1 cellular context compared by ENCODE assay signal in genomic region chr11:58926251-58926650, GRCh38.
TF ChIP-seq lines count a peak whose summit lies in the region.

No MANE protein-coding gene starts in this region.

TF ChIP-seq in HepG2, 621 proteins besides CTCF, POLR2A, EP300 and RAD21 (continued from another document and continues in another):
- TF ChIP-seq ZBTB44 (CRISPR knock-in tag; IDR thresholded peaks at IDR 0.05) (no peak), WIZ (CRISPR knock-in tag; IDR thresholded peaks at IDR 0.05) (no peak), ZNF263 (CRISPR knock-in tag; IDR thresholded peaks at IDR 0.05) (no peak), HNRNPL (IDR thresholded peaks at IDR 0.05; ENCODE audit: low read depth, low read length) (no peak), ZNF234 (CRISPR knock-in tag; conservative IDR thresholded peaks at IDR 0.05) (no peak), TAF15 (IDR thresholded peaks at IDR 0.05; ENCODE audit: low read depth, low read length, poor library complexity, severe bottlenecking) (no peak), ZBTB38 (CRISPR knock-in tag; IDR thresholded peaks at IDR 0.05) (no peak), ZNF318 (CRISPR knock-in tag; IDR thresholded peaks at IDR 0.05) (no peak), ZFP41 (CRISPR knock-in tag; IDR thresholded peaks at IDR 0.05; ENCODE audit: borderline replicate concordance) (no peak), NFE2L2 (IDR thresholded peaks at IDR 0.05; ENCODE audit: low read length) (no peak), JARID2 (CRISPR knock-in tag; IDR thresholded peaks at IDR 0.05; ENCODE audit: insufficient replicate concordance) (no peak), MIXL1 (CRISPR knock-in tag; IDR thresholded peaks at IDR 0.05) (peak; percentile 99), KLF11 (CRISPR knock-in tag; IDR thresholded peaks at IDR 0.05) (no peak), BCL6 (CRISPR knock-in tag; IDR thresholded peaks at IDR 0.05) (peak; percentile 37; the same call in 1 of the 2 replicates), TCF7 (IDR thresholded peaks at IDR 0.05; ENCODE audit: low read depth) (peak; percentile 88), HOXA7 (CRISPR knock-in tag; IDR thresholded peaks at IDR 0.05) (no peak), TARDBP (CRISPR knock-in tag; IDR thresholded peaks at IDR 0.05) (no peak), KDM5B (CRISPR knock-in tag; IDR thresholded peaks at IDR 0.05; ENCODE audit: borderline replicate concordance) (no peak), FOXP1 (IDR thresholded peaks at IDR 0.05) (peak; percentile 58; the same call in 1 of the 2 replicates), FOXP1 (CRISPR knock-in tag; IDR thresholded peaks at IDR 0.05) (peak; percentile 83), ZKSCAN5 (CRISPR knock-in tag; IDR thresholded peaks at IDR 0.05) (no peak), ZNF124 (CRISPR knock-in tag; IDR thresholded peaks at IDR 0.05) (no peak), HINFP (CRISPR knock-in tag; IDR thresholded peaks at IDR 0.05; ENCODE audit: low read depth) (no peak), ZNF740 (CRISPR knock-in tag; IDR thresholded peaks at IDR 0.05) (no peak), PRPF4 (IDR thresholded peaks at IDR 0.05; ENCODE audit: low read depth, low read length, poor library complexity, severe bottlenecking) (no peak), FOXC1 (CRISPR knock-in tag; IDR thresholded peaks at IDR 0.05; ENCODE audit: borderline replicate concordance) (no peak), ZNF569 (CRISPR knock-in tag; IDR thresholded peaks at IDR 0.05; ENCODE audit: borderline replicate concordance) (no peak), GTF2F1 (IDR thresholded peaks at IDR 0.05; ENCODE audit: low read length) (no peak), PRDM10 (CRISPR knock-in tag; IDR thresholded peaks at IDR 0.05; ENCODE audit: low read depth) (no peak), PAX8 (CRISPR knock-in tag; IDR thresholded peaks at IDR 0.05; ENCODE audit: borderline replicate concordance) (no peak), ARID2 (CRISPR knock-in tag; IDR thresholded peaks at IDR 0.05; ENCODE audit: borderline replicate concordance) (0 out of 2 replicates have a peak, but pooled peaks have one; percentile 44), RFXAP (CRISPR knock-in tag; IDR thresholded peaks at IDR 0.05; ENCODE audit: borderline replicate concordance) (no peak), ZNF235 (CRISPR knock-in tag; IDR thresholded peaks at IDR 0.05; ENCODE audit: borderline replicate concordance) (no peak), GABPB1 (CRISPR knock-in tag; IDR thresholded peaks at IDR 0.05) (no peak), FLYWCH1 (CRISPR knock-in tag; IDR thresholded peaks at IDR 0.05) (no peak), ZNF709 (CRISPR knock-in tag; IDR thresholded peaks at IDR 0.05) (no peak), ZNF530 (CRISPR knock-in tag; IDR thresholded peaks at IDR 0.05; ENCODE audit: low read depth) (no peak), ZFP90 (CRISPR knock-in tag; IDR thresholded peaks at IDR 0.05; ENCODE audit: borderline replicate concordance) (no peak), SOX6 (IDR thresholded peaks at IDR 0.05) (no peak), SOX6 (CRISPR knock-in tag; IDR thresholded peaks at IDR 0.05) (peak; percentile 81), ZC3H13 (CRISPR knock-in tag; IDR thresholded peaks at IDR 0.05) (no peak), ZNF549 (CRISPR knock-in tag; IDR thresholded peaks at IDR 0.05) (no peak), ZHX2 (IDR thresholded peaks at IDR 0.05; ENCODE audit: low read depth) (no peak), ZHX2 (CRISPR knock-in tag; IDR thresholded peaks at IDR 0.05; ENCODE audit: borderline replicate concordance) (no peak), SIN3B (IDR thresholded peaks at IDR 0.05; ENCODE audit: low read length) (no peak), FOXK2 (IDR thresholded peaks at IDR 0.05) (no peak), ZNF850 (CRISPR knock-in tag; conservative IDR thresholded peaks at IDR 0.05) (no peak), KDM5A (IDR thresholded peaks at IDR 0.05; ENCODE audit: borderline replicate concordance, low read length) (no peak), SIN3A (IDR thresholded peaks at IDR 0.05; ENCODE audit: borderline replicate concordance, low read depth, low read length) (no peak), ZNF30 (CRISPR knock-in tag; IDR thresholded peaks at IDR 0.05) (no peak)
